ENCODE assay signal across 1 cellular context in the genomic region with DNA sequence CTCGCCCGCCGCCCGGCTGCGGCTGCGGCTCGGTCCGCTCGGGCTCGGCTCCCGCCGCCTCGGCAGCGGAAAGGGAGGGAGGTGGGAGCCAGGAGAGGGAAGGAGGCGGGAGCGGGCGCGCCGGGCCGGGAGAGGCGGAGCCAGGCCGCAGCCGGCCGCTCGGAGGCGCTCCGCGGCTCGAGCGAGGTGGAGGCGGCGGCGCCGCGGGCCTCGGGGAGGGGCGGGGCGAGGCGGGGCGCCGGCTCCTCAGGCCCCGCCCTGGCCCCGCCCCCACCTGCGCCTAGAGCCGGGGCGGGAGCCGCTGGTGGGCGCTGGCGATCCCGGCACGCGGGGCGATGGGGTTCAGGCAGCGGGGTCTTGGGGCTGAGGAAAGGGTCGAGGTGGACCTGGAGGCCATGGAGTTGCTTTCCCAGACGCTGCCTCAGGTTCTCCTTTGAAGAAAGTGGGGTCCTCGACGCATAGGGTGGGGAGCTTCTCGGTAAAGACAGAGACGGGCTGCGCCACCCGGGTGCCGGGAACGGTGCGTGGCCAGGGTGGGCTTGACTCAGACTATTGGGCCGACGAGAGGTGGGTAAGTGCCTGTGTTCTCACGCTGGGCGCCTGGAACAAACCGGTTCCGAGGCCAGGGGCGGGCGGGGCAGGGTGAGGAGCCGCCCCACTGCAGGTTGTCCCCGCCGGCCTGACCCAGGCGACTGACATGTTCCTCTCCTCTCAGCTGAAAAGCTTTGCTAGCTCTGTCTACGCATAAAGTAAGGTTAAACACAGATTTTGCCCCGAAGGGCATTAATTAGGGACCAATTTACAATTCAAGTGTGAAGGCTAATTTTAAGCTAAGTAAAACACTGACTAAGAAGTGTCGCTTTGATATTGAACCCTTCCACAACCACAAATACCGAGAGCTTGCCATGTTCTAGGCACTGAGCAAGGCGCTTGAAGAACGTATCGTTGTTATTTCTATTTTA.
TF ChIP-seq lines count a peak whose summit lies in the region.

A gene (minus strand): TSS at position 75 of the 962 bp plus-strand sequence. CDS start 218 bp downstream, outside the sequence.

TF ChIP-seq in HEK293, 187 proteins besides CTCF, POLR2A, EP300 and RAD21 (continued from another document and continues in another):
- 0 out of 2 replicates have a peak, but pooled peaks have one; percentile 20 for TF ChIP-seq ZIC2 (tag by site-specific recombination; IDR thresholded peaks at IDR 0.05)
- no peak for TF ChIP-seq ZNF626 (tag by site-specific recombination; IDR thresholded peaks at IDR 0.05)
- peak; percentile 51; the same call in 1 of the 2 replicates for TF ChIP-seq ZNF560 (tag by site-specific recombination; IDR thresholded peaks at IDR 0.05; ENCODE audit: borderline replicate concordance)
- TF ChIP-seq, protein P1, sequence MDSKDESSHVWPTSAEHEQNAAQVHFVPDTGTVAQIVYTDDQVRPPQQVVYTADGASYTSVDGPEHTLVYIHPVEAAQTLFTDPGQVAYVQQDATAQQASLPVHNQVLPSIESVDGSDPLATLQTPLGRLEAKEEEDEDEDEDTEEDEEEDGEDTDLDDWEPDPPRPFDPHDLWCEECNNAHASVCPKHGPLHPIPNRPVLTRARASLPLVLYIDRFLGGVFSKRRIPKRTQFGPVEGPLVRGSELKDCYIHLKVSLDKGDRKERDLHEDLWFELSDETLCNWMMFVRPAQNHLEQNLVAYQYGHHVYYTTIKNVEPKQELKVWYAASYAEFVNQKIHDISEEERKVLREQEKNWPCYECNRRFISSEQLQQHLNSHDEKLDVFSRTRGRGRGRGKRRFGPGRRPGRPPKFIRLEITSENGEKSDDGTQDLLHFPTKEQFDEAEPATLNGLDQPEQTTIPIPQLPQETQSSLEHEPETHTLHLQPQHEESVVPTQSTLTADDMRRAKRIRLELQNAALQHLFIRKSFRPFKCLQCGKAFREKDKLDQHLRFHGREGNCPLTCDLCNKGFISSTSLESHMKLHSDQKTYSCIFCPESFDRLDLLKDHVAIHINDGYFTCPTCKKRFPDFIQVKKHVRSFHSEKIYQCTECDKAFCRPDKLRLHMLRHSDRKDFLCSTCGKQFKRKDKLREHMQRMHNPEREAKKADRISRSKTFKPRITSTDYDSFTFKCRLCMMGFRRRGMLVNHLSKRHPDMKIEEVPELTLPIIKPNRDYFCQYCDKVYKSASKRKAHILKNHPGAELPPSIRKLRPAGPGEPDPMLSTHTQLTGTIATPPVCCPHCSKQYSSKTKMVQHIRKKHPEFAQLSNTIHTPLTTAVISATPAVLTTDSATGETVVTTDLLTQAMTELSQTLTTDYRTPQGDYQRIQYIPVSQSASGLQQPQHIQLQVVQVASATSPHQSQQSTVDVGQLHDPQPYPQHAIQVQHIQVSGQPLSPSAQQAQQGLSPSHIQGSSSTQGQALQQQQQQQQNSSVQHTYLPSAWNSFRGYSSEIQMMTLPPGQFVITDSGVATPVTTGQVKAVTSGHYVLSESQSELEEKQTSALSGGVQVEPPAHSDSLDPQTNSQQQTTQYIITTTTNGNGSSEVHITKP (tag by site-specific recombination; IDR thresholded peaks at IDR 0.05): 0 out of 2 replicates have a peak, but pooled peaks have one; percentile 26
- TF ChIP-seq TRIM28 (IDR thresholded peaks at IDR 0.05; ENCODE audit: borderline replicate concordance, low read length): no peak
- TF ChIP-seq, protein P2, sequence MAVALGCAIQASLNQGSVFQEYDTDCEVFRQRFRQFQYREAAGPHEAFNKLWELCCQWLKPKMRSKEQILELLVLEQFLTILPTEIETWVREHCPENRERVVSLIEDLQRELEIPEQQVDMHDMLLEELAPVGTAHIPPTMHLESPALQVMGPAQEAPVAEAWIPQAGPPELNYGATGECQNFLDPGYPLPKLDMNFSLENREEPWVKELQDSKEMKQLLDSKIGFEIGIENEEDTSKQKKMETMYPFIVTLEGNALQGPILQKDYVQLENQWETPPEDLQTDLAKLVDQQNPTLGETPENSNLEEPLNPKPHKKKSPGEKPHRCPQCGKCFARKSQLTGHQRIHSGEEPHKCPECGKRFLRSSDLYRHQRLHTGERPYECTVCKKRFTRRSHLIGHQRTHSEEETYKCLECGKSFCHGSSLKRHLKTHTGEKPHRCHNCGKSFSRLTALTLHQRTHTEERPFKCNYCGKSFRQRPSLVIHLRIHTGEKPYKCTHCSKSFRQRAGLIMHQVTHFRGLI (tag by site-specific recombination; IDR thresholded peaks at IDR 0.05): no peak
- no peak for TF ChIP-seq TCF7L2 (IDR thresholded peaks at IDR 0.05; ENCODE audit: borderline replicate concordance, low read depth, low read length)
- no peak for TF ChIP-seq BCL11B (tag by site-specific recombination; IDR thresholded peaks at IDR 0.05; ENCODE audit: low read depth)
- TF ChIP-seq, protein P3, sequence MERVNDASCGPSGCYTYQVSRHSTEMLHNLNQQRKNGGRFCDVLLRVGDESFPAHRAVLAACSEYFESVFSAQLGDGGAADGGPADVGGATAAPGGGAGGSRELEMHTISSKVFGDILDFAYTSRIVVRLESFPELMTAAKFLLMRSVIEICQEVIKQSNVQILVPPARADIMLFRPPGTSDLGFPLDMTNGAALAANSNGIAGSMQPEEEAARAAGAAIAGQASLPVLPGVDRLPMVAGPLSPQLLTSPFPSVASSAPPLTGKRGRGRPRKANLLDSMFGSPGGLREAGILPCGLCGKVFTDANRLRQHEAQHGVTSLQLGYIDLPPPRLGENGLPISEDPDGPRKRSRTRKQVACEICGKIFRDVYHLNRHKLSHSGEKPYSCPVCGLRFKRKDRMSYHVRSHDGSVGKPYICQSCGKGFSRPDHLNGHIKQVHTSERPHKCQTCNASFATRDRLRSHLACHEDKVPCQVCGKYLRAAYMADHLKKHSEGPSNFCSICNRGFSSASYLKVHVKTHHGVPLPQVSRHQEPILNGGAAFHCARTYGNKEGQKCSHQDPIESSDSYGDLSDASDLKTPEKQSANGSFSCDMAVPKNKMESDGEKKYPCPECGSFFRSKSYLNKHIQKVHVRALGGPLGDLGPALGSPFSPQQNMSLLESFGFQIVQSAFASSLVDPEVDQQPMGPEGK (tag by site-specific recombination; IDR thresholded peaks at IDR 0.05): peak; percentile 62
- TF ChIP-seq IKZF3 (tag by site-specific recombination; IDR thresholded peaks at IDR 0.05): peak; percentile 90
- TF ChIP-seq BCL11A (tag by site-specific recombination; IDR thresholded peaks at IDR 0.05; ENCODE audit: low read depth): no peak
- no peak for TF ChIP-seq ZFP41 (tag by site-specific recombination; IDR thresholded peaks at IDR 0.05; ENCODE audit: borderline replicate concordance)
- TF ChIP-seq GFI1B (tag by site-specific recombination; IDR thresholded peaks at IDR 0.05): no peak
- no peak for TF ChIP-seq ZNF423 (tag by site-specific recombination; IDR thresholded peaks at IDR 0.05)
- TF ChIP-seq, protein P4, sequence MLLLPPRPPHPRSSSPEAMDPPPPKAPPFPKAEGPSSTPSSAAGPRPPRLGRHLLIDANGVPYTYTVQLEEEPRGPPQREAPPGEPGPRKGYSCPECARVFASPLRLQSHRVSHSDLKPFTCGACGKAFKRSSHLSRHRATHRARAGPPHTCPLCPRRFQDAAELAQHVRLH (tag by site-specific recombination; IDR thresholded peaks at IDR 0.05): no peak
- TF ChIP-seq, protein P5, sequence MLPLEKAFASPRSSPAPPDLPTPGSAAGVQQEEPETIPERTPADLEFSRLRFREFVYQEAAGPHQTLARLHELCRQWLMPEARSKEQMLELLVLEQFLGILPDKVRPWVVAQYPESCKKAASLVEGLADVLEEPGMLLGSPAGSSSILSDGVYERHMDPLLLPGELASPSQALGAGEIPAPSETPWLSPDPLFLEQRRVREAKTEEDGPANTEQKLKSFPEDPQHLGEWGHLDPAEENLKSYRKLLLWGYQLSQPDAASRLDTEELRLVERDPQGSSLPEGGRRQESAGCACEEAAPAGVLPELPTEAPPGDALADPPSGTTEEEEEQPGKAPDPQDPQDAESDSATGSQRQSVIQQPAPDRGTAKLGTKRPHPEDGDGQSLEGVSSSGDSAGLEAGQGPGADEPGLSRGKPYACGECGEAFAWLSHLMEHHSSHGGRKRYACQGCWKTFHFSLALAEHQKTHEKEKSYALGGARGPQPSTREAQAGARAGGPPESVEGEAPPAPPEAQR (tag by site-specific recombination; IDR thresholded peaks at IDR 0.05): no peak; the same call in 1 of the 2 replicates
- TF ChIP-seq ZNF555 (tag by site-specific recombination; conservative IDR thresholded peaks at IDR 0.05): no peak
- no peak for TF ChIP-seq ZNF514 (tag by site-specific recombination; IDR thresholded peaks at IDR 0.05)
- TF ChIP-seq WT1 (tag by site-specific recombination; IDR thresholded peaks at IDR 0.05): no peak
- no peak for TF ChIP-seq SCRT2 (tag by site-specific recombination; IDR thresholded peaks at IDR 0.05)
- no peak for TF ChIP-seq ZNF521 (tag by site-specific recombination; IDR thresholded peaks at IDR 0.05)
- TF ChIP-seq, protein P6, sequence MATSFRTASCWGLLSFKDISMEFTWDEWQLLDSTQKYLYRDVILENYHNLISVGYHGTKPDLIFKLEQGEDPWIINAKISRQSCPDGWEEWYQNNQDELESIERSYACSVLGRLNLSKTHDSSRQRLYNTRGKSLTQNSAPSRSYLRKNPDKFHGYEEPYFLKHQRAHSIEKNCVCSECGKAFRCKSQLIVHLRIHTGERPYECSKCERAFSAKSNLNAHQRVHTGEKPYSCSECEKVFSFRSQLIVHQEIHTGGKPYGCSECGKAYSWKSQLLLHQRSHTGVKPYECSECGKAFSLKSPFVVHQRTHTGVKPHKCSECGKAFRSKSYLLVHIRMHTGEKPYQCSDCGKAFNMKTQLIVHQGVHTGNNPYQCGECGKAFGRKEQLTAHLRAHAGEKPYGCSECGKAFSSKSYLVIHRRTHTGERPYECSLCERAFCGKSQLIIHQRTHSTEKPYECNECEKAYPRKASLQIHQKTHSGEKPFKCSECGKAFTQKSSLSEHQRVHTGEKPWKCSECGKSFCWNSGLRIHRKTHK (tag by site-specific recombination; IDR thresholded peaks at IDR 0.05): no peak
- no peak for TF ChIP-seq GLI2 (tag by site-specific recombination; IDR thresholded peaks at IDR 0.05; ENCODE audit: borderline replicate concordance, low read depth)
- TF ChIP-seq ZNF133 (tag by site-specific recombination; IDR thresholded peaks at IDR 0.05): no peak
- TF ChIP-seq, protein P7, sequence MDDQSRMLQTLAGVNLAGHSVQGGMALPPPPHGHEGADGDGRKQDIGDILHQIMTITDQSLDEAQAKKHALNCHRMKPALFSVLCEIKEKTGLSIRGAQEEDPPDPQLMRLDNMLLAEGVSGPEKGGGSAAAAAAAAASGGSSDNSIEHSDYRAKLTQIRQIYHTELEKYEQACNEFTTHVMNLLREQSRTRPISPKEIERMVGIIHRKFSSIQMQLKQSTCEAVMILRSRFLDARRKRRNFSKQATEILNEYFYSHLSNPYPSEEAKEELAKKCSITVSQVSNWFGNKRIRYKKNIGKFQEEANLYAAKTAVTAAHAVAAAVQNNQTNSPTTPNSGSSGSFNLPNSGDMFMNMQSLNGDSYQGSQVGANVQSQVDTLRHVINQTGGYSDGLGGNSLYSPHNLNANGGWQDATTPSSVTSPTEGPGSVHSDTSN (CRISPR knock-in tag; IDR thresholded peaks at IDR 0.05): 0 out of 2 replicates have a peak, but pooled peaks have one; percentile 16
- TF ChIP-seq ZNF548 (tag by site-specific recombination; IDR thresholded peaks at IDR 0.05): no peak
- TF ChIP-seq, protein P8, sequence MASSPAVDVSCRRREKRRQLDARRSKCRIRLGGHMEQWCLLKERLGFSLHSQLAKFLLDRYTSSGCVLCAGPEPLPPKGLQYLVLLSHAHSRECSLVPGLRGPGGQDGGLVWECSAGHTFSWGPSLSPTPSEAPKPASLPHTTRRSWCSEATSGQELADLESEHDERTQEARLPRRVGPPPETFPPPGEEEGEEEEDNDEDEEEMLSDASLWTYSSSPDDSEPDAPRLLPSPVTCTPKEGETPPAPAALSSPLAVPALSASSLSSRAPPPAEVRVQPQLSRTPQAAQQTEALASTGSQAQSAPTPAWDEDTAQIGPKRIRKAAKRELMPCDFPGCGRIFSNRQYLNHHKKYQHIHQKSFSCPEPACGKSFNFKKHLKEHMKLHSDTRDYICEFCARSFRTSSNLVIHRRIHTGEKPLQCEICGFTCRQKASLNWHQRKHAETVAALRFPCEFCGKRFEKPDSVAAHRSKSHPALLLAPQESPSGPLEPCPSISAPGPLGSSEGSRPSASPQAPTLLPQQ (tag by site-specific recombination; IDR thresholded peaks at IDR 0.05): peak; percentile 56; the same call in 1 of the 2 replicates
- TF ChIP-seq MEIS1 (CRISPR knock-in tag; IDR thresholded peaks at IDR 0.05; ENCODE audit: borderline replicate concordance): no peak
- TF ChIP-seq, protein P9, sequence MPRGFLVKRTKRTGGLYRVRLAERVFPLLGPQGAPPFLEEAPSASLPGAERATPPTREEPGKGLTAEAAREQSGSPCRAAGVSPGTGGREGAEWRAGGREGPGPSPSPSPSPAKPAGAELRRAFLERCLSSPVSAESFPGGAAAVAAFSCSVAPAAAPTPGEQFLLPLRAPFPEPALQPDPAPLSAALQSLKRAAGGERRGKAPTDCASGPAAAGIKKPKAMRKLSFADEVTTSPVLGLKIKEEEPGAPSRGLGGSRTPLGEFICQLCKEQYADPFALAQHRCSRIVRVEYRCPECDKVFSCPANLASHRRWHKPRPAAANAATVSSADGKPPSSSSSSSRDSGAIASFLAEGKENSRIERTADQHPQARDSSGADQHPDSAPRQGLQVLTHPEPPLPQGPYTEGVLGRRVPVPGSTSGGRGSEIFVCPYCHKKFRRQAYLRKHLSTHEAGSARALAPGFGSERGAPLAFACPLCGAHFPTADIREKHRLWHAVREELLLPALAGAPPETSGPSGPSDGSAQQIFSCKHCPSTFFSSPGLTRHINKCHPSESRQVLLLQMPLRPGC (tag by site-specific recombination; IDR thresholded peaks at IDR 0.05): 0 out of 2 replicates have a peak, but pooled peaks have one; percentile 29
- no peak for TF ChIP-seq GLI4 (tag by site-specific recombination; IDR thresholded peaks at IDR 0.05)
- TF ChIP-seq, protein P10, sequence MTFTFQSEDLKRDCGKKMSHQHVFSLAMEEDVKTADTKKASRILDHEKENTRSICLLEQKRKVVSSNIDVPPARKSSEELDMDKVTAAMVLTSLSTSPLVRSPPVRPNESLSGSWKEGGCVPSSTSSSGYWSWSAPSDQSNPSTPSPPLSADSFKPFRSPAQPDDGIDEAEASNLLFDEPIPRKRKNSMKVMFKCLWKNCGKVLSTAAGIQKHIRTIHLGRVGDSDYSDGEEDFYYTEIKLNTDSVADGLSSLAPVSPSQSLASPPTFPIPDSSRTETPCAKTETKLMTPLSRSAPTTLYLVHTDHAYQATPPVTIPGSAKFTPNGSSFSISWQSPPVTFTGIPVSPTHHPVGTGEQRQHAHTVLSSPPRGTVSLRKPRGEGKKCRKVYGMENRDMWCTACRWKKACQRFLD (tag by site-specific recombination; IDR thresholded peaks at IDR 0.05): no peak
- TF ChIP-seq ZNF114 (tag by site-specific recombination; IDR thresholded peaks at IDR 0.05): no peak
- no peak for TF ChIP-seq ZNF776 (tag by site-specific recombination; IDR thresholded peaks at IDR 0.05; ENCODE audit: borderline replicate concordance)
- TF ChIP-seq ZNF747 (tag by site-specific recombination; IDR thresholded peaks at IDR 0.05): no peak
- peak; percentile 48; the same call in 1 of the 2 replicates for TF ChIP-seq GLIS2 (tag by site-specific recombination; IDR thresholded peaks at IDR 0.05)
- no peak for TF ChIP-seq ZNF530 (tag by site-specific recombination; IDR thresholded peaks at IDR 0.05; ENCODE audit: low read depth)
